ENCODE assay signal across 1 cellular context in the genomic region with DNA sequence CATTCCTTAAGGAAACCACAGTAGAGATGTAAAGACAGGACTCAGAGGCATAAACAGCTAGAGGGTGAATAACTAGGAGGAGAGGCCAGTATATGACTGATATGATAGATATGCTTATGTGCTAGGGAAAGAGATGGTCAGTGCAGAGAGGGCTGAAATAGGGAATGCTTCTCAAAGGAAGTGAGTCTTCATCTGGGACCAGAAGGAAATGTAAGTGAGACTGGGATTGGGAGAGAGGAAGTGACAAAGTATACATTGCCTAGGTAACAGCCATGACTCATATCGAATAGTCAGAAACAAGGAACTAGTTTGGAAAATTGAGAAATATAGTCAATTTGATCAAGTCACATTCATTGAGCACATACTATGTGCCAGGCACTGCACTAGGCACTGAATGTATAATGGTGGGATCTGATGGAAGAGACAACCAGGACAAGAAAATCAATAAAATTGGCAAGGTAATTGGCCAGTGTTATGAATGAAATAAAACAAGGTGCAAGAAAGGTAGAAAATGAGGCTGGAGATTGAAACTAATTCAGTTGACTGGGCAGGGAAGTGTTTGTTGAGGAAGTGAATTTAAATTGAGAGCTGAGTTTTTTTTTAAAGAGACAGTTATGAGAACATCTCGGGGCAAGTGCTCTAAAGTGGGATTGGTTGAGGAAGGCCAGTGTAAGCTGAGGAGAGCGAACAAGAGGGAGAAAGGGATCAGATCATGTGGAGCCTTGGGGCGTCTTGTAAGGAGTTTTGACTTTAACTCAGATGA.
TF ChIP-seq lines count a peak whose summit lies in the region.

No MANE protein-coding gene starts in this region.

TF ChIP-seq in GM12878, 131 proteins besides CTCF, POLR2A, EP300 and RAD21 (continued from another document):
- TF ChIP-seq IKZF1 (conservative IDR thresholded peaks at IDR 0.05) (peak; percentile 9; the same call in 1 of the 2 replicates), SPI1 (IDR thresholded peaks at IDR 0.05; ENCODE audit: borderline replicate concordance, insufficient read depth, low read depth, low read length) (peak; percentile 34; the same call in 1 of the 2 replicates), TCF12 (IDR thresholded peaks at IDR 0.05; ENCODE audit: low read depth, low read length) (no peak), WRNIP1 (IDR thresholded peaks at IDR 0.05; ENCODE audit: borderline replicate concordance, low read depth, low read length) (no peak), NR2C2 (IDR thresholded peaks at IDR 0.05; ENCODE audit: borderline replicate concordance, control insufficient read depth, insufficient read length, low read depth) (no peak), ZNF384 (IDR thresholded peaks at IDR 0.05; ENCODE audit: borderline replicate concordance, low read depth, low read length) (peak; percentile 32; the same call in 1 of the 2 replicates), ETV6 (conservative IDR thresholded peaks at IDR 0.05 in 1 of 2, IDR thresholded peaks at IDR 0.05 in 1 of 2; ENCODE audit: borderline replicate concordance in 1 of 2, low read depth in 1 of 2) (peak in 1 of 2 experiments; percentile 20; a peak in 1 of 4 replicates)
- TF ChIP-seq, protein P1, sequence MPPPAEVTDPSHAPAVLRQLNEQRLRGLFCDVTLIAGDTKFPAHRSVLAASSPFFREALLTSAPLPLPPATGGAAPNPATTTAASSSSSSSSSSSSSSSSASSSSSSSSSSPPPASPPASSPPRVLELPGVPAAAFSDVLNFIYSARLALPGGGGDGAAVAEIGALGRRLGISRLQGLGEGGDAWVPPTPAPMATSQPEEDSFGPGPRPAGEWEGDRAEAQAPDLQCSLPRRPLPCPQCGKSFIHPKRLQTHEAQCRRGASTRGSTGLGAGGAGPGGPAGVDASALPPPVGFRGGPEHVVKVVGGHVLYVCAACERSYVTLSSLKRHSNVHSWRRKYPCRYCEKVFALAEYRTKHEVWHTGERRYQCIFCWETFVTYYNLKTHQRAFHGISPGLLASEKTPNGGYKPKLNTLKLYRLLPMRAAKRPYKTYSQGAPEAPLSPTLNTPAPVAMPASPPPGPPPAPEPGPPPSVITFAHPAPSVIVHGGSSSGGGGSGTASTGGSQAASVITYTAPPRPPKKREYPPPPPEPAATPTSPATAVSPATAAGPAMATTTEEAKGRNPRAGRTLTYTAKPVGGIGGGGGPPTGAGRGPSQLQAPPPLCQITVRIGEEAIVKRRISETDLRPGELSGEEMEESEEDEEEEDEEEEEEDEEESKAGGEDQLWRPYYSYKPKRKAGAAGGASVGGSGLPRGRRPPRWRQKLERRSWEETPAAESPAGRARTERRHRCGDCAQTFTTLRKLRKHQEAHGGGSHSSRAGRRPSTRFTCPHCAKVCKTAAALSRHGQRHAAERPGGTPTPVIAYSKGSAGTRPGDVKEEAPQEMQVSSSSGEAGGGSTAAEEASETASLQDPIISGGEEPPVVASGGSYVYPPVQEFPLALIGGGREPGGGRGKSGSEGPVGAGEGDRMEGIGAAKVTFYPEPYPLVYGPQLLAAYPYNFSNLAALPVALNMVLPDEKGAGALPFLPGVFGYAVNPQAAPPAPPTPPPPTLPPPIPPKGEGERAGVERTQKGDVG (CRISPR knock-in tag; IDR thresholded peaks at IDR 0.05): 0 out of 2 replicates have a peak, but pooled peaks have one; percentile 26
- TF ChIP-seq, protein P2, sequence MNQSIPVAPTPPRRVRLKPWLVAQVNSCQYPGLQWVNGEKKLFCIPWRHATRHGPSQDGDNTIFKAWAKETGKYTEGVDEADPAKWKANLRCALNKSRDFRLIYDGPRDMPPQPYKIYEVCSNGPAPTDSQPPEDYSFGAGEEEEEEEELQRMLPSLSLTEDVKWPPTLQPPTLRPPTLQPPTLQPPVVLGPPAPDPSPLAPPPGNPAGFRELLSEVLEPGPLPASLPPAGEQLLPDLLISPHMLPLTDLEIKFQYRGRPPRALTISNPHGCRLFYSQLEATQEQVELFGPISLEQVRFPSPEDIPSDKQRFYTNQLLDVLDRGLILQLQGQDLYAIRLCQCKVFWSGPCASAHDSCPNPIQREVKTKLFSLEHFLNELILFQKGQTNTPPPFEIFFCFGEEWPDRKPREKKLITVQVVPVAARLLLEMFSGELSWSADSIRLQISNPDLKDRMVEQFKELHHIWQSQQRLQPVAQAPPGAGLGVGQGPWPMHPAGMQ (IDR thresholded peaks at IDR 0.05; ENCODE audit: borderline replicate concordance): no peak
